Comparison of ENCODE assay signal across 8 cellular contexts in the genomic region with DNA sequence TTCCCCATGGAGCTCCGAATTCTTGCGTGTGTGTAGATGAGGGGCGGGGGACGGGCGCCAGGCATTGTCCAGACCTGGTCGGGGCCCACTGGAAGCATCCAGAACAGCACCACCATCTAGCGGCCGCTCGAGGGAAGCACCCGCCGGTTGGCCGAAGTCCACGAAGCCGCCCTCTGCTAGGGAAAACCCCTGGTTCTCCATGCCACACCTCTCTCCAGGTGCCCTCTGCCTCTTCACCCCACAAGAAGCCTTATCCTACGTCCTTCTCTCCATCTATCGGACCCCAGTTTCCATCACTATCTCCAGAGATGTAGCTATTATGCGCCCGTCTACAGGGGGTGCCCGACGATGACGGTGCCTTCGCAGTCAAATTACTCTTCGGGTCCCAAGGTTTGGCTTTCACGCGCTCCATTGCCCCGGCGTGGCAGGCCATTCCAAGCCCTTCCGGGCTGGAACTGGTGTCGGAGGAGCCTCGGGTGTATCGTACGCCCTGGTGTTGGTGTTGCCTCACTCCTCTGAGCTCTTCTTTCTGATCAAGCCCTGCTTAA. TPM values are rescaled to one million over a fixed set of nuclear protein-coding genes. Genes with fewer than 3 reads are reported as not detected.
DNase-seq lines count a peak whose midpoint lies in the region; FAIRE-seq and TF ChIP-seq lines count a peak whose summit lies in the region.

No MANE protein-coding gene starts in this region.

- peak overlapping the region; percentile 91 for H3K27ac Mint-ChIP-seq in HFFc6
- H3K27ac Mint-ChIP-seq in T-helper 1 cell treated with Interleukin-12 subunit alpha and Interleukin-12 subunit beta and Interleukin-4 antibody, amounts not matched to agents 30 μg/mL and 1 μg/mL, for 36 hours: peak overlapping the region; percentile 88

- no peaks in the 10 kb centered on the region for H3K27me3 ChIP-seq in left ventricle myocardium inferior (ENCODE audit: low read depth)
- H3K27me3 ChIP-seq in prostate gland (replicated peaks; ENCODE audit: insufficient read depth): no peaks in the 10 kb centered on the region

- intact Hi-C loops in left ventricle myocardium inferior (cut with micrococcal nuclease) (loop anchor here (10.0 kb wide), 1 partner anchor 46 kb away; no protein-coding TSS in a partner anchor), prostate gland (cut with DNase I) (loop anchor here (1.0 to 5.0 kb wide), 3 partner anchors 47 to 209 kb away; a partner anchor contains a TSS)

- H3K9me3 Mint-ChIP-seq in HFFc6: no peaks in the 10 kb centered on the region
- no peaks in the 10 kb centered on the region for H3K9me3 Mint-ChIP-seq in T-helper 1 cell treated with Interleukin-12 subunit alpha and Interleukin-12 subunit beta and Interleukin-4 antibody, amounts not matched to agents 30 μg/mL and 1 μg/mL, for 36 hours

- H3K4me1 ChIP-seq in left ventricle myocardium inferior (peaks cover 81% of the 10 kb centered on the region), prostate gland (replicated peaks) (peaks cover 52% of the 10 kb centered on the region), urinary bladder (ENCODE audit: insufficient read depth) (no peaks in the 10 kb centered on the region)

- H3K4me1 Mint-ChIP-seq in HFFc6 (ENCODE audit: low read depth): peaks cover 41% of the 10 kb centered on the region
- H3K4me1 Mint-ChIP-seq in T-helper 1 cell treated with Interleukin-12 subunit alpha and Interleukin-12 subunit beta and Interleukin-4 antibody, amounts not matched to agents 30 μg/mL and 1 μg/mL, for 36 hours (ENCODE audit: low read depth): peaks cover 39% of the 10 kb centered on the region

- FAIRE-seq in G401.6 (lab: Jason Lieb, UNC): peak; percentile 89

- H3K4me3 ChIP-seq in left ventricle myocardium inferior (peak overlapping the region; percentile 99), prostate gland (peak overlapping the region; percentile 94 to 99), urinary bladder (ENCODE audit: low read depth, low read length) (peak overlapping the region; percentile 84)

- TF ChIP-seq CTCF in HFFc6 (IDR thresholded peaks at IDR 0.05) (peak; percentile 79), left ventricle myocardium inferior (IDR thresholded peaks at IDR 0.05; ENCODE audit: borderline replicate concordance) (peak; percentile 90), prostate gland (IDR thresholded peaks at IDR 0.05) (peak; percentile 74 to 97 (median 91))

- H3K36me3 Mint-ChIP-seq in HFFc6 (ENCODE audit: low read depth): peaks cover 8% of the 10 kb centered on the region
- H3K36me3 Mint-ChIP-seq in T-helper 1 cell treated with Interleukin-12 subunit alpha and Interleukin-12 subunit beta and Interleukin-4 antibody, amounts not matched to agents 30 μg/mL and 1 μg/mL, for 36 hours (ENCODE audit: low read depth): peaks cover 32% of the 10 kb centered on the region

- DNase-seq in HFFc6 (peak; percentile 73), NCI-H1417 (lab: John Stamatoyannopoulos, UW) (peak; percentile 65 to 84 (median 66)), amniotic epithelial cell (ENCODE audit: low read depth) (peak; percentile 70), left ventricle myocardium inferior (peak; percentile 91), prostate gland (ENCODE audit: low spot score) (peak; percentile 92)

- H3K27ac ChIP-seq in left ventricle myocardium inferior (replicated peaks) (peak overlapping the region; percentile 94), prostate gland (peak overlapping the region; percentile 92 to 96), urinary bladder (ENCODE audit: low read depth) (peak overlapping the region; percentile 70)

- H3K27me3 Mint-ChIP-seq in HFFc6 (ENCODE audit: insufficient read depth): peaks cover 5% of the 10 kb centered on the region
- H3K27me3 Mint-ChIP-seq in T-helper 1 cell treated with Interleukin-12 subunit alpha and Interleukin-12 subunit beta and Interleukin-4 antibody, amounts not matched to agents 30 μg/mL and 1 μg/mL, for 36 hours (ENCODE audit: low read depth): no peaks in the 10 kb centered on the region

- WGBS in prostate gland: under 1% methylated on average over 32 of the region's 32 CpGs
- under 1% methylated on average over 32 of the region's 32 CpGs for WGBS in urinary bladder

- peak overlapping the region; percentile 99 for H3K4me3 Mint-ChIP-seq in HFFc6
- peak overlapping the region; percentile 82 for H3K4me3 Mint-ChIP-seq in T-helper 1 cell treated with Interleukin-12 subunit alpha and Interleukin-12 subunit beta and Interleukin-4 antibody, amounts not matched to agents 30 μg/mL and 1 μg/mL, for 36 hours

- H3K36me3 ChIP-seq in left ventricle myocardium inferior (peaks cover 32% of the 10 kb centered on the region), prostate gland (peaks cover 0 to 11% of the 10 kb centered on the region in 2 donors), urinary bladder (ENCODE audit: insufficient read depth) (peaks cover 2% of the 10 kb centered on the region)

- H3K9me3 ChIP-seq in left ventricle myocardium inferior (replicated peaks) (no peaks in the 10 kb centered on the region), prostate gland (no peaks in the 10 kb centered on the region)

- TF ChIP-seq POLR2A in prostate gland (IDR thresholded peaks at IDR 0.05): no peak

RNA-seq across cellular contexts. Expression of a gene that starts 0.6 kb away (rescaled TPM):
- 10 to 100 TPM; 53.9 to 70.3 (median 60.3) TPM for total RNA-seq in HFFc6 (2021; fragmentation: NEBNext Ultra II Directional; extraction: Animal tissue kit (Norgen Biotek cat#: 25700))
- total RNA-seq in left ventricle myocardium inferior (29.5 TPM), prostate gland (10 to 100 TPM; 39.6 to 65.7 TPM), urinary bladder (34.7 TPM)
- polyA plus RNA-seq in urinary bladder: 54.6 TPM

RNA-seq across cellular contexts. Expression of a gene that starts 2.6 kb away (rescaled TPM):
- total RNA-seq in HFFc6 (2021; fragmentation: NEBNext Ultra II Directional; extraction: Animal tissue kit (Norgen Biotek cat#: 25700)): 1 to 10 TPM; 1.2 to 2.8 (median 1.5) TPM
- total RNA-seq in left ventricle myocardium inferior: 6.3 TPM
- 10 to 100 TPM; 20.4 to 21.1 TPM for total RNA-seq in prostate gland
- 3.8 TPM for total RNA-seq in urinary bladder
- polyA plus RNA-seq in urinary bladder: 22.3 TPM

RNA-seq across cellular contexts. Expression of a gene that starts 12.2 kb away (rescaled TPM):
- total RNA-seq in HFFc6 (2021; fragmentation: NEBNext Ultra II Directional; extraction: Animal tissue kit (Norgen Biotek cat#: 25700)): 10 to 100 TPM; 22.0 to 28.3 (median 25.4) TPM
- total RNA-seq in left ventricle myocardium inferior (29.9 TPM), prostate gland (10 to 100 TPM; 29.9 to 47.9 TPM), urinary bladder (8.5 TPM)
- 87.2 TPM for polyA plus RNA-seq in urinary bladder

RNA-seq across cellular contexts. Expression of a gene that starts 18.3 kb away (rescaled TPM):
- 10 to 100 TPM; 46.6 to 71.7 (median 68.5) TPM for total RNA-seq in HFFc6 (2021; fragmentation: NEBNext Ultra II Directional; extraction: Animal tissue kit (Norgen Biotek cat#: 25700))
- 25.5 TPM for total RNA-seq in left ventricle myocardium inferior
- total RNA-seq in prostate gland: 10 to 100 TPM; 12.3 to 17.3 TPM
- 9.1 TPM for total RNA-seq in urinary bladder
- polyA plus RNA-seq in urinary bladder: 73.7 TPM

RNA-seq across cellular contexts. Expression of a gene that starts 22.6 kb away (rescaled TPM):
- total RNA-seq in HFFc6 (2021; fragmentation: NEBNext Ultra II Directional; extraction: Animal tissue kit (Norgen Biotek cat#: 25700)): 10 to 100 TPM; 59.2 to 91.2 (median 68.6) TPM
- 24.9 TPM for total RNA-seq in left ventricle myocardium inferior
- total RNA-seq in prostate gland: 100 to 1,000 TPM; 101 to 239 TPM
- total RNA-seq in urinary bladder: 40.2 TPM
- polyA plus RNA-seq in urinary bladder: 40.4 TPM

Comparison
In these comparisons a context has a peak if more than half of its experiments do, and no peak if none do; other contexts are left out.
1. Peak in every context shown above with its lines: DNase-seq, H3K4me3 ChIP-seq and H3K27ac ChIP-seq.